ENCODE assay signal across 22 cellular contexts in genomic region chr3:102223139-102223538, GRCh38.
A peak's percentile ranks its signal among the peaks of the same experiment; 100 is the strongest.
DNase-seq lines count a peak whose midpoint lies in the region; ATAC-seq and TF ChIP-seq lines count a peak whose summit lies in the region.
"Had no signal": no experiment of that assay in that cellular context is flagged by ENCODE, and none has a peak within 500 bp of the region (broad histone marks: within the 10 kb centered on the region; RNA-seq: fewer than 3 reads in every experiment).

No MANE protein-coding gene starts in this region.

- H4K20me1 ChIP-seq in mammary epithelial cell (ENCODE audit: insufficient read depth, low read length), result no peaks in the 10 kb centered on the region
- no peaks in the 10 kb centered on the region for H4K20me1 ChIP-seq in PC-3 (ENCODE audit: low read length)

- in situ Hi-C loops in mammary epithelial cell (cut with MboI; ENCODE audit: low sequenced_read_pairs in 2 of 2), result loop anchor here in 1 of 2 donors (10.0 kb wide), 1 partner anchor 228 kb away; no protein-coding TSS in a partner anchor

- no peaks in the 10 kb centered on the region for H3K36me3 Mint-ChIP-seq in MCF 10A (ENCODE audit: insufficient read depth, unreplicated experiment)
- H3K36me3 Mint-ChIP-seq in effector memory CD8-positive, alpha-beta T cell (ENCODE audit: insufficient read depth), result peaks cover 2% of the 10 kb centered on the region
- H3K36me3 Mint-ChIP-seq: naive B cell had no signal

- no peaks in the 10 kb centered on the region for H3K9me2 ChIP-seq in PC-3 (replicated peaks; ENCODE audit: low read length)

- POLR2A ChIA-PET in MCF 10A (lab: Yijun Ruan, JAX) (interaction anchor here (0.6 to 1.9 kb wide), 3 partner anchors 280 to 409 kb away, joined by 3 to 4 read pairs (median 4); partner anchors contain the start of gene NFKBIZ), PC-3 (lab: Charles Lee; ENCODE audit: unreplicated experiment) (no interaction called here)

- dilution Hi-C loops in mammary epithelial cell (cut with HindIII; ENCODE audit: low sequenced_read_pairs), result loop anchor here (5.0 kb wide), 1 partner anchor 66 kb away; no protein-coding TSS in a partner anchor

- no peaks in the 10 kb centered on the region for H3K27me3 Mint-ChIP-seq in MCF 10A (ENCODE audit: insufficient read depth, unreplicated experiment)
- H3K27me3 Mint-ChIP-seq in effector memory CD8-positive, alpha-beta T cell, result peaks cover 4 to 37% of the 10 kb centered on the region in 2 donors
- H3K27me3 Mint-ChIP-seq: activated naive CD4-positive, alpha-beta T cell treated with anti-CD3 and anti-CD28 coated beads, Interleukin-2, amount 50 U/mL, for 24 hours had no signal

- H3K79me2 ChIP-seq in mammary epithelial cell (ENCODE audit: insufficient read depth, low read length) (no peaks in the 10 kb centered on the region), PC-3 (ENCODE audit: low read length) (no peaks in the 10 kb centered on the region)

- BruUV-seq in MCF 10A (replicated peaks; lab: Mats Ljungman, UMichigan) (no TSS peak), mammary epithelial cell (replicated peaks; lab: Mats Ljungman, UMichigan) (no TSS peak), PC-3 (replicated peaks; lab: Mats Ljungman, UMichigan) (TSS peak; percentile 77)

- H3K27ac ChIP-seq in mammary epithelial cell (ENCODE audit: insufficient read depth, low read depth, low read length), result no peak overlapping the region
- H3K27ac ChIP-seq in PC-3 (ENCODE audit: low read length), result peak overlapping the region; percentile 83; the same call in 1 of the 2 replicates
- H3K27ac ChIP-seq: brain microvascular endothelial cell, ovary, thoracic aorta had no signal

- H3K4me1 Mint-ChIP-seq in MCF 10A (ENCODE audit: insufficient read depth, unreplicated experiment), result peaks cover 8% of the 10 kb centered on the region
- peaks cover 0 to 5% of the 10 kb centered on the region in 2 donors for H3K4me1 Mint-ChIP-seq in effector memory CD8-positive, alpha-beta T cell (ENCODE audit: low read depth in 2 of 2)

- H3F3A ChIP-seq in PC-3 (ENCODE audit: low read length, unreplicated experiment), result no peaks in the 10 kb centered on the region

- H3K9ac ChIP-seq in mammary epithelial cell (ENCODE audit: insufficient read depth, low read length) (no peak overlapping the region), PC-3 (ENCODE audit: low read length) (peak overlapping the region; percentile 73; the same call in 1 of the 2 replicates)

- WGBS in mammary epithelial cell (ENCODE audit: low coverage, missing lambda C conversion rate), result 84% methylated on average over 6 of the region's 10 CpGs

- H3K4me2 ChIP-seq in mammary epithelial cell (ENCODE audit: insufficient read depth, low read depth, low read length), result no peak overlapping the region
- H3K4me2 ChIP-seq in PC-3 (ENCODE audit: low read length), result no peak overlapping the region

- no peak for ATAC-seq in PC-3
- ATAC-seq in effector memory CD8-positive, alpha-beta T cell (replicated peaks), result peak; percentile 26
- no peak for ATAC-seq in GM19455 (IDR thresholded peaks at IDR 0.05; ENCODE audit: unreplicated experiment)
- ATAC-seq: sciatic nerve had no signal

- CTCF ChIA-PET in MCF 10A (lab: Yijun Ruan, JAX), result interaction anchor here (0.6 to 14.5 kb wide), 8 partner anchors 22 to 1820 kb away, joined by 3 to 795 read pairs (median 4); no protein-coding TSS in a partner anchor
- CTCF ChIA-PET in mammary epithelial cell (lab: Charles Lee; ENCODE audit: low non-redundant PET), result no interaction called here
- CTCF ChIA-PET in PC-3 (lab: Charles Lee), result no interaction called here

- no peak overlapping the region for H3K4me3 ChIP-seq in mammary epithelial cell (replicated peaks in 1 of 3; ENCODE audit: insufficient read depth in 1 of 3, low read depth in 2 of 3, low read length in 3 of 3)
- no peak overlapping the region for H3K4me3 ChIP-seq in PC-3 (ENCODE audit: low read length)
- H3K4me3 ChIP-seq: ovary, thoracic aorta had no signal

- H3K4me1 ChIP-seq in mammary epithelial cell (ENCODE audit: insufficient read depth, low read length) (peaks cover 2% of the 10 kb centered on the region), PC-3 (ENCODE audit: insufficient read depth, low read length) (peaks cover 32% of the 10 kb centered on the region)

- H3K9me3 Mint-ChIP-seq in MCF 10A (ENCODE audit: unreplicated experiment), result no peaks in the 10 kb centered on the region
- H3K9me3 Mint-ChIP-seq in effector memory CD8-positive, alpha-beta T cell, result no peaks in the 10 kb centered on the region
- H3K9me3 Mint-ChIP-seq: activated naive CD4-positive, alpha-beta T cell treated with anti-CD3 and anti-CD28 coated beads, Interleukin-2, amount 50 U/mL, for 24 hours had no signal

- no peak for TF ChIP-seq CTCF in MCF 10A (IDR thresholded peaks at IDR 0.05; ENCODE audit: unreplicated experiment)
- TF ChIP-seq CTCF in mammary epithelial cell (conservative IDR thresholded peaks at IDR 0.05 in 1 of 2, IDR thresholded peaks at IDR 0.05 in 1 of 2; ENCODE audit: extremely low read depth in 1 of 2, insufficient read depth in 1 of 2, low read depth in 1 of 2, low read length in 2 of 2), result no peak
- no peak for TF ChIP-seq CTCF in PC-3 (conservative IDR thresholded peaks at IDR 0.05; ENCODE audit: low read depth, low read length)

- H3K9me3 ChIP-seq in mammary epithelial cell (replicated peaks; ENCODE audit: insufficient read depth, low read length) (no peaks in the 10 kb centered on the region), PC-3 (ENCODE audit: low read length) (no peaks in the 10 kb centered on the region)
- H3K9me3 ChIP-seq: ovary, thoracic aorta had no signal

- H3K4me3 Mint-ChIP-seq in MCF 10A (ENCODE audit: unreplicated experiment), result no peak overlapping the region
- H3K4me3 Mint-ChIP-seq in effector memory CD8-positive, alpha-beta T cell, result no peak overlapping the region
- H3K4me3 Mint-ChIP-seq: naive B cell had no signal

- H3K36me3 ChIP-seq in mammary epithelial cell (ENCODE audit: insufficient read depth, low read length) (no peaks in the 10 kb centered on the region), PC-3 (ENCODE audit: low read depth, low read length) (no peaks in the 10 kb centered on the region)
- H3K36me3 ChIP-seq: brain microvascular endothelial cell, ovary, thoracic aorta had no signal

- no peak overlapping the region for H2AFZ ChIP-seq in mammary epithelial cell (ENCODE audit: low read depth, low read length)
- no peak overlapping the region for H2AFZ ChIP-seq in PC-3 (ENCODE audit: low read length)

- DNase-seq in MCF 10A (ENCODE audit: unreplicated experiment), result no peak
- DNase-seq in mammary epithelial cell, result no peak
- DNase-seq in PC-3, result no peak
- no peak for DNase-seq in effector memory CD8-positive, alpha-beta T cell
- no peak for DNase-seq in NCI-H1417 (lab: John Stamatoyannopoulos, UW)
- DNase-seq in NCI-H345 treated with DMSO at 0.1 percent for 48 hours (lab: John Stamatoyannopoulos, UW; ENCODE audit: unreplicated experiment), result no peak
- DNase-seq: activated CD4-positive, CD25-positive, alpha-beta regulatory T cell treated with anti-CD3 and anti-CD28 coated beads, Interleukin-2, amount 50 U/mL, for 72 hours; activated CD8-positive, alpha-beta memory T cell treated with anti-CD3 and anti-CD28 coated beads, Interleukin-2, amount 50 U/mL, for 48 hours; brain microvascular endothelial cell; COR-L47; glutamatergic neuron; HCEC 1CT; naive B cell; NCI-H1092 treated with DMSO at 0.1 percent for 48 hours; NCI-H2029 treated with DMSO at 0.1 percent for 48 hours; NCI-H446 treated with DMSO at 0.1 percent for 48 hours; ovary; T1000 had no signal

- intact Hi-C loops in MCF 10A (cut with micrococcal nuclease) (loop anchor here (10.0 kb wide), 1 partner anchor 228 kb away; no protein-coding TSS in a partner anchor), mammary epithelial cell (cut with micrococcal nuclease) (loop anchor here (10.0 kb wide), 1 partner anchor 168 kb away; no protein-coding TSS in a partner anchor), PC-3 (cut with micrococcal nuclease) (no loop called here)

- no peaks in the 10 kb centered on the region for H3K27me3 ChIP-seq in mammary epithelial cell (ENCODE audit: insufficient read depth, low read length)
- H3K27me3 ChIP-seq in PC-3 (ENCODE audit: low read length), result no peaks in the 10 kb centered on the region
- H3K27me3 ChIP-seq: brain microvascular endothelial cell, ovary had no signal

- peak overlapping the region; percentile 47 for H3K27ac Mint-ChIP-seq in MCF 10A (ENCODE audit: low read depth, unreplicated experiment)
- peak overlapping the region in 1 of 2 donors; percentile 11 for H3K27ac Mint-ChIP-seq in effector memory CD8-positive, alpha-beta T cell
